ENCODE assay signal across 15 cellular contexts in the genomic region with DNA sequence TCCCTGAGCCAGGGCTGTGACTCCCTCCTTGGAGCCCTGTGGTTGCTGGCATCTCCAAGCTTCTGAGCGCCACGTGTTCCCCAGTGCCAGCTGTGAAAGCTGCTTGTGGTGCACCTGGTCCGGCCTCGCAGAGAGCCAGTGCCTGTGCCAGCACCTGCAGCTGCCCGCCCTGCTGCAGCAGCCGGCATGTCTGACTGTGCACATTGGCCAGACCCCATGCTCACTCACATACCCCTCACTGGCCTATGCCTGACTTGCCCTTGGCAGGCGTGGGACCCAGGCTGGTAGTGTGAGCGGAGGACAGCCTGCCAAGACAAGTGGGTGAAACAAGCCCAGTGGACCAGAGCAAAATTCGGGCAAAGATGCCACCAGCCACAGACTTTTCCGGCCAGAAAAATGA. TPM values are rescaled to one million over a fixed set of nuclear protein-coding genes. Genes with fewer than 3 reads are reported as not detected.
DNase-seq lines count a peak whose midpoint lies in the region; ATAC-seq and TF ChIP-seq lines count a peak whose summit lies in the region.
"Had no signal": no experiment of that assay in that cellular context is flagged by ENCODE, and none has a peak within 500 bp of the region (broad histone marks: within the 10 kb centered on the region; RNA-seq: fewer than 3 reads in every experiment).

No MANE protein-coding gene starts in this region.

- H3K4me1 ChIP-seq in skeletal muscle tissue (ENCODE audit: control insufficient read depth in 3 of 3, insufficient read depth in 3 of 3, low read length in 3 of 3), result peaks cover 10 to 25% (median 15%) of the 10 kb centered on the region in 3 donors
- H3K4me1 ChIP-seq in effector memory CD4-positive, alpha-beta T cell (ENCODE audit: control insufficient read depth, insufficient read depth, low read length, poor library complexity, severe bottlenecking), result no peaks in the 10 kb centered on the region
- H3K4me1 ChIP-seq in tibial nerve, result peaks cover 0 to 10% (median 0%) of the 10 kb centered on the region in 4 donors

- no peak for TF ChIP-seq CTCF in tibial nerve (IDR thresholded peaks at IDR 0.05)

- intact Hi-C loops in left ventricle myocardium superior (cut with micrococcal nuclease), result no loop called here

- peaks cover 0 to 3% (median 2%) of the 10 kb centered on the region in 3 donors for H3K36me3 ChIP-seq in skeletal muscle tissue (ENCODE audit: control insufficient read depth in 3 of 3, insufficient read depth in 3 of 3, low read length in 3 of 3)
- peaks cover 13% of the 10 kb centered on the region for H3K36me3 ChIP-seq in effector memory CD4-positive, alpha-beta T cell (ENCODE audit: control insufficient read depth, insufficient read depth, low read length)
- peaks cover 0 to 29% (median 4%) of the 10 kb centered on the region in 3 donors for H3K36me3 ChIP-seq in tibial nerve
- H3K36me3 ChIP-seq: thoracic aorta had no signal

- 91 to 92% methylated on average over 10 of the region's 10 CpGs for WGBS in tibial nerve, 2 donors

- H3K27me3 ChIP-seq in skeletal muscle tissue (ENCODE audit: control insufficient read depth in 3 of 3, insufficient read depth in 3 of 3, low read length in 3 of 3) (no peaks in the 10 kb centered on the region), tibial nerve (no peaks in the 10 kb centered on the region)
- no peaks in the 10 kb centered on the region for H3K27me3 ChIP-seq in effector memory CD4-positive, alpha-beta T cell (replicated peaks; ENCODE audit: control insufficient read depth, insufficient read depth, low read length, poor library complexity, severe bottlenecking)
- H3K27me3 ChIP-seq: BLaER1, MG63 had no signal

- peak; percentile 93 for ATAC-seq in left ventricle myocardium superior
- no peak for ATAC-seq in HG02852 (IDR thresholded peaks at IDR 0.05; ENCODE audit: unreplicated experiment)
- ATAC-seq: naive thymus-derived CD8-positive, alpha-beta T cell had no signal

- no peak overlapping the region for H3K4me3 ChIP-seq in skeletal muscle tissue (ENCODE audit: low read length in 3 of 3)
- no peak overlapping the region for H3K4me3 ChIP-seq in effector memory CD4-positive, alpha-beta T cell (ENCODE audit: insufficient read depth, low read depth, low read length, poor library complexity, severe bottlenecking)
- no peak overlapping the region for H3K4me3 ChIP-seq in tibial nerve
- H3K4me3 ChIP-seq: BLaER1, MG63, thoracic aorta had no signal

- TF ChIP-seq POLR2A in tibial nerve (IDR thresholded peaks at IDR 0.05), result no peak

- TF ChIP-seq EP300 in tibial nerve (IDR thresholded peaks at IDR 0.05), result no peak

- H3K9ac ChIP-seq in skeletal muscle tissue (ENCODE audit: low read depth in 1 of 3, low read length in 3 of 3), result no peak overlapping the region
- H3K9ac ChIP-seq: BLaER1 had no signal

- H3K27ac ChIP-seq in skeletal muscle tissue (ENCODE audit: low read depth, low read length) (peak overlapping the region; percentile 15), tibial nerve (no peak overlapping the region)
- H3K27ac ChIP-seq in effector memory CD4-positive, alpha-beta T cell (ENCODE audit: insufficient read depth, low read length, poor library complexity, severe bottlenecking), result no peak overlapping the region
- H3K27ac ChIP-seq: BLaER1, thoracic aorta had no signal

- DNase-seq in NCI-H1105 (lab: John Stamatoyannopoulos, UW) (peak; percentile 80), RPMI8226 (peak; percentile 87), left ventricle myocardium superior (peak; percentile 68), tibial nerve (ENCODE audit: low spot score in 2 of 2) (no peak)
- DNase-seq in effector memory CD4-positive, alpha-beta T cell, result no peak
- DNase-seq: activated effector memory CD4-positive, alpha-beta T cell treated with anti-CD3 and anti-CD28 coated beads, Interleukin-2, amount 50 U/mL, for 16 hours; aorta; MG63; naive thymus-derived CD8-positive, alpha-beta T cell; NCI-H187 treated with DMSO at 0.1 percent for 48 hours; SIG-M5 had no signal

- H3K9me3 ChIP-seq in skeletal muscle tissue (ENCODE audit: control insufficient read depth in 3 of 3, low read length in 3 of 3), result no peaks in the 10 kb centered on the region
- no peaks in the 10 kb centered on the region for H3K9me3 ChIP-seq in effector memory CD4-positive, alpha-beta T cell (ENCODE audit: control insufficient read depth, low read length)
- H3K9me3 ChIP-seq in tibial nerve, result no peaks in the 10 kb centered on the region
- H3K9me3 ChIP-seq: BLaER1, MG63, thoracic aorta had no signal

RNA-seq across cellular contexts. Expression of a gene that starts 9.8 kb away (rescaled TPM):
- total RNA-seq in left ventricle myocardium superior (44.7 TPM), skeletal muscle tissue (25.6 TPM), tibial nerve (10 to 100 TPM in 3 of 4 donors, 1 to 10 TPM in 1; 4.3 to 25.3 (median 21.1) TPM)

RNA-seq across cellular contexts. Expression of a gene that starts 36.6 kb away (rescaled TPM):
- total RNA-seq in left ventricle myocardium superior (96.3 TPM), skeletal muscle tissue (87.2 TPM), tibial nerve (100 to 1,000 TPM; 183 to 254 (median 234) TPM)

Comparison
In these comparisons a context has a peak if more than half of its experiments do, and no peak if none do; other contexts are left out.
1. DNase-seq: peak in NCI-H1105 (single experiment), RPMI8226 (single experiment) and left ventricle myocardium superior (single experiment); none in effector memory CD4-positive, alpha-beta T cell (0 of 3) and tibial nerve (0 of 2).